In the genomic region with DNA sequence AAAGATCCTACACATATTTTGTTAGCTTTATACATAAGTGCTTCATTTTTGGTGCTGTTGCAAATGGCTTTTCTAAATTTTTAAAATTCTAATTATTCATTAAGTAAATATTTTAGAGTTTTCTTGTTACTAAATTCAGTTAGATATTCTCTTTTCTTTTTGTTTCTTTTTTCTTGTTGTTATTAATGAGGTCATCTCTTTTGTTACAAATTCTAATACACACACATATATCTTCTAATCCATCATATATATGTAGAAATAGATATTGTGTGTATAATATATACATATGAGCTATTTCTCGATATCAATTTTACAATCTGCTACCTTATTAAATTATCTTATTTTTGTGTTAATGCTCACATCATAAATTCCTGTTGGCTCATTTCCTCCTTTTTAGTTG, we compare ENCODE assay signal across 23 cellular contexts.
"Had no signal": no experiment of that assay in that cellular context is flagged by ENCODE, and none has a peak within 500 bp of the region (broad histone marks: within the 10 kb centered on the region; RNA-seq: fewer than 3 reads in every experiment).

No MANE protein-coding gene starts in this region.

- H3K4me3 ChIP-seq: K562, SJSA1, SK-N-MC had no signal

- FAIRE-seq: K562, RCC 7860 had no signal

- H3K9ac ChIP-seq: KMS-11 had no signal

- H3K36me3 ChIP-seq: SJSA1 had no signal

- H3K4me3 Mint-ChIP-seq: IgD-negative memory B cell had no signal

- H3K4me1 ChIP-seq: SJSA1 had no signal

- H3K27ac Mint-ChIP-seq: IgD-negative memory B cell had no signal

- DNase-seq: Kasumi-1, MM.1S, NCI-H1092 treated with DMSO at 0.1 percent for 48 hours, NCI-H1436, NCI-H187, NCI-H2029, NCI-H2081 treated with DMSO at 0.1 percent for 48 hours, NCI-H2171, NCI-H226, NCI-H446, NCI-H510A, NCI-H524 treated with DMSO at 0.1 percent for 48 hours, NCI-H69, NCI-H774, Right ventricle myocardium superior, RPMI8226, SIG-M5 had no signal

- H3K36me3 Mint-ChIP-seq: IgD-negative memory B cell had no signal

- ATAC-seq: K562 had no signal

- H3K4me1 Mint-ChIP-seq: IgD-negative memory B cell had no signal

- H3K27ac ChIP-seq: KMS-11, SJSA1, SK-N-MC had no signal

- H3K9me3 ChIP-seq: SJSA1 had no signal
